In the genomic region with DNA sequence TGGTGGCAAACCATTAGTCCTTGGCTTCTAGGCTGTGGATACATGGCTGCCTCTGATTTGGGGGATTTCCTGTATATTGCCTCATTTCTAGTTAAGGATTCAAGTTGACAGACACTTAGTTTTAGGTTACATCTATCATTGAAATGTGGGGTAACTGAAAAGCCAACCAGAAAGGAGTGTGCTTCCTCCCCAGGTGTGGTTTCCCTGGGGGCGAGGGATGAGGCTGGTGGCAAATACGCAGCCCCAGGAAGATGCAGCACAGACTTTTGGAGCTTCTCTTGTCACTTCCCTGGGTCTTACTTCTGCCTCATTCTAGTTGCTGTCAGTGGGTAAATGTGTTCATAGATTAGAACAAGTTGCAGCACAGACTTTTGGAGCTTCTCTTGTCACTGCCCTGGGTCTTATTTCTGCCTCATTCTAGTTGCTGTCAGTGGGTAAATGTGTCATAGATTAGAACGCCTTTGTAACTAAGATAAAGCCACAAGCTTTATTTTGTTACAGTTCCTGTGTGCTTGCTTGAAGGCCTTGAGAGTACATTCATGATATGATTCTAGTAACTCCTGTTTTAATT, we compare ENCODE assay signal across 1 cellular context.
TF ChIP-seq lines count a peak whose summit lies in the region.

No MANE protein-coding gene starts in this region.

TF ChIP-seq in A549, 52 proteins besides CTCF, POLR2A, EP300 and RAD21 (continued from another document):
- TF ChIP-seq, protein P1, sequence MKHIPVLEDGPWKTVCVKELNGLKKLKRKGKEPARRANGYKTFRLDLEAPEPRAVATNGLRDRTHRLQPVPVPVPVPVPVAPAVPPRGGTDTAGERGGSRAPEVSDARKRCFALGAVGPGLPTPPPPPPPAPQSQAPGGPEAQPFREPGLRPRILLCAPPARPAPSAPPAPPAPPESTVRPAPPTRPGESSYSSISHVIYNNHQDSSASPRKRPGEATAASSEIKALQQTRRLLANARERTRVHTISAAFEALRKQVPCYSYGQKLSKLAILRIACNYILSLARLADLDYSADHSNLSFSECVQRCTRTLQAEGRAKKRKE (CRISPR knock-in tag; IDR thresholded peaks at IDR 0.05; ENCODE audit: low read depth), result no peak
